Comparison of ENCODE assay signal across 10 cellular contexts in genomic region chr2:37586663-37587409, GRCh38.
A peak's percentile ranks its signal among the peaks of the same experiment; 100 is the strongest.
DNase-seq lines count a peak whose midpoint lies in the region; ATAC-seq, FAIRE-seq and TF ChIP-seq lines count a peak whose summit lies in the region.
"Had no signal": no experiment of that assay in that cellular context is flagged by ENCODE, and none has a peak within 500 bp of the region (broad histone marks: within the 10 kb centered on the region; RNA-seq: fewer than 3 reads in every experiment).

No MANE protein-coding gene starts in this region.

- H3K9me3 ChIP-seq in GM23248 (ENCODE audit: low read depth): no peaks in the 10 kb centered on the region
- H3K9me3 ChIP-seq in SK-N-SH: no peaks in the 10 kb centered on the region
- no peaks in the 10 kb centered on the region for H3K9me3 ChIP-seq in H1 (ENCODE audit: insufficient read depth in 2 of 2, low read depth in 1 of 2, low read length in 1 of 2)
- no peaks in the 10 kb centered on the region for H3K9me3 ChIP-seq in skeletal muscle satellite cell (replicated peaks; ENCODE audit: low read length)

- no peak overlapping the region for H2BK15ac ChIP-seq in H1 (ENCODE audit: low read length)

- TF ChIP-seq CTCF in SK-N-SH (IDR thresholded peaks at IDR 0.05) (no peak), H1 (IDR thresholded peaks at IDR 0.05; ENCODE audit: control extremely low read depth in 1 of 3, insufficient read depth in 1 of 3, low read depth in 1 of 3, low read length in 3 of 3) (no peak)

- no peak overlapping the region for H4K8ac ChIP-seq in H1 (ENCODE audit: extremely low read depth, insufficient read depth, low read length)

- no peak overlapping the region for H4K91ac ChIP-seq in H1 (replicated peaks; ENCODE audit: insufficient read length, low read length)

- H3K9ac ChIP-seq in GM23248 (peak overlapping the region; percentile 17; the same call in 1 of the 2 replicates), SK-N-SH (peak overlapping the region; percentile 44; the same call in 1 of the 2 replicates), H1 (replicated peaks in 1 of 4; ENCODE audit: extremely low read depth in 1 of 4, low read depth in 3 of 4, low read length in 3 of 4) (no peak overlapping the region), skeletal muscle satellite cell (ENCODE audit: low read depth, low read length) (peak overlapping the region; percentile 62)

- peak overlapping the region; percentile 68 for H3K27ac ChIP-seq in GM23248
- H3K27ac ChIP-seq in SK-N-SH (ENCODE audit: low read depth in 2 of 2, low read length in 1 of 2): peak overlapping the region; percentile 73 to 96
- H3K27ac ChIP-seq in H1 (ENCODE audit: low read depth, low read length): no peak overlapping the region

- H2AFZ ChIP-seq in GM23248 (no peak overlapping the region), SK-N-SH (ENCODE audit: low read depth) (no peak overlapping the region; the same call in 1 of the 2 replicates), H1 (ENCODE audit: low read length) (peak overlapping the region; percentile 28; the same call in 1 of the 2 replicates)

- H2BK5ac ChIP-seq in H1 (ENCODE audit: low read depth, low read length): no peak overlapping the region

- POLR2A ChIA-PET in SK-N-SH (lab: Yijun Ruan, JAX): no interaction called here
- POLR2A ChIA-PET in H1 (lab: Charles Lee; ENCODE audit: partially characterized antibody): no interaction called here

- TF ChIP-seq RAD21 in SK-N-SH (IDR thresholded peaks at IDR 0.05; ENCODE audit: low read length) (no peak), H1 (IDR thresholded peaks at IDR 0.05 in 1 of 2, conservative IDR thresholded peaks at IDR 0.05 in 1 of 2; ENCODE audit: low read depth in 2 of 2, low read length in 2 of 2) (no peak)

- H4K20me1 ChIP-seq in GM23248 (ENCODE audit: insufficient read depth) (no peaks in the 10 kb centered on the region), SK-N-SH (ENCODE audit: insufficient read depth) (no peaks in the 10 kb centered on the region), H1 (replicated peaks in 1 of 2; ENCODE audit: control insufficient read depth in 1 of 2, insufficient read depth in 2 of 2, low read length in 2 of 2) (no peaks in the 10 kb centered on the region)

- H3F3A ChIP-seq in GM23248 (ENCODE audit: insufficient read depth) (peaks cover 73% of the 10 kb centered on the region), SK-N-SH (replicated peaks; ENCODE audit: insufficient read depth) (peaks cover 62% of the 10 kb centered on the region)

- DNase-seq in GM23248 (peak; percentile 22), SK-N-SH (no peak), H1 (ENCODE audit: low read depth in 1 of 2, low spot score in 2 of 2) (no peak), posterior cingulate gyrus (no peak), AG20443 (ENCODE audit: low spot score) (no peak), NOMO-1 treated with dmso at 0.1 percent for 144 hours (lab: John Stamatoyannopoulos, UW; ENCODE audit: unreplicated experiment) (no peak)
- DNase-seq: GF-D8, NCI-H1436 treated with DMSO at 0.1 percent for 48 hours had no signal

- intact Hi-C loops in posterior cingulate gyrus (cut with DNase I): no loop called here

- H3K14ac ChIP-seq in H1 (ENCODE audit: insufficient read length): no peak overlapping the region

- H3K23me2 ChIP-seq in H1 (ENCODE audit: low read depth, low read length): no peaks in the 10 kb centered on the region; the same call in 1 of the 2 replicates

- H3K27me3 ChIP-seq in GM23248 (replicated peaks; ENCODE audit: insufficient read depth): no peaks in the 10 kb centered on the region
- H3K27me3 ChIP-seq in SK-N-SH (ENCODE audit: insufficient read depth): no peaks in the 10 kb centered on the region
- H3K27me3 ChIP-seq in H1 (replicated peaks in 1 of 4; ENCODE audit: control insufficient read depth in 3 of 4, extremely low read depth in 1 of 4, insufficient read depth in 3 of 4, low read length in 3 of 4): no peaks in the 10 kb centered on the region
- no peaks in the 10 kb centered on the region for H3K27me3 ChIP-seq in skeletal muscle satellite cell (ENCODE audit: control insufficient read depth, insufficient read depth, low read length)

- in situ Hi-C loops in GM23248 (cut with MboI): no loop called here

- H2AK5ac ChIP-seq in H1 (ENCODE audit: low read depth, low read length): no peak overlapping the region

- CTCF ChIA-PET in SK-N-SH (lab: Yijun Ruan, JAX): interaction anchor here (1.0 to 2.1 kb wide), 8 partner anchors 18 to 290 kb away, joined by 3 to 7 read pairs (median 4); no protein-coding TSS in a partner anchor
- CTCF ChIA-PET in H1 (lab: Charles Lee; ENCODE audit: partially characterized antibody): interaction anchor here (1.3 kb wide), 1 partner anchor 290 kb away, joined by 3 read pairs; no protein-coding TSS in a partner anchor

- H3K56ac ChIP-seq in H1 (replicated peaks; ENCODE audit: insufficient read length, low read depth, low read length): no peak overlapping the region

- H3K79me1 ChIP-seq in H1 (ENCODE audit: low read depth, low read length): no peaks in the 10 kb centered on the region

- H3K4me3 ChIP-seq in GM23248 (no peak overlapping the region), SK-N-SH (ENCODE audit: low read depth in 2 of 2, low read length in 1 of 2) (0 out of 4 replicates have a peak overlapping the region, but pooled peaks of 1 of the 2 experiments have one; percentile 1), H1 (ENCODE audit: extremely low read depth in 1 of 4, insufficient read depth in 2 of 4, low read depth in 3 of 4, low read length in 4 of 4) (no peak overlapping the region), skeletal muscle satellite cell (ENCODE audit: low read length) (no peak overlapping the region)

- no peak overlapping the region for H2BK20ac ChIP-seq in H1 (ENCODE audit: low read length)

- no peak for FAIRE-seq in H1 (lab: Jason Lieb, UNC)

- H3K4ac ChIP-seq in H1 (replicated peaks; ENCODE audit: insufficient read length, low read depth, low read length): no peak overlapping the region

- no peak overlapping the region for H3K23ac ChIP-seq in H1 (ENCODE audit: insufficient read length)

- no peak for TF ChIP-seq POLR2A in H1 (IDR thresholded peaks at IDR 0.05; ENCODE audit: control extremely low read depth in 1 of 2, low read depth in 2 of 2, low read length in 2 of 2)

- H2BK12ac ChIP-seq in H1 (ENCODE audit: low read depth, low read length): no peak overlapping the region

- no peak overlapping the region for H3K18ac ChIP-seq in H1 (ENCODE audit: extremely low read depth, low read length)

- no peak for ATAC-seq in GM21447 (IDR thresholded peaks at IDR 0.05; ENCODE audit: unreplicated experiment)

- WGBS in GM23248 (ENCODE audit: low coverage in 1 of 2, low lambda C conversion rate in 2 of 2, missing lambda C conversion rate in 2 of 2), 2 experiments: 57 to 64% methylated on average over 3 of the region's 3 CpGs
- WGBS in SK-N-SH (ENCODE audit: low lambda C conversion rate): 62% methylated on average over 3 of the region's 3 CpGs
- WGBS in H1 (ENCODE audit: extremely low coverage in 1 of 2, insufficient coverage in 1 of 2, insufficient read length in 1 of 2, insufficient replicate concordance in 2 of 2, low coverage in 1 of 2, low lambda C conversion rate in 2 of 2, missing lambda C conversion rate in 1 of 2), 2 experiments: 79% methylated on average over 3 of the region's 3 CpGs; no CpG with 5 or more reads in 1 of the 2 experiments

- H3K4me2 ChIP-seq in GM23248 (ENCODE audit: unreplicated experiment) (peak overlapping the region; percentile 50), SK-N-SH (peak overlapping the region; percentile 57; the same call in 1 of the 2 replicates), H1 (ENCODE audit: insufficient read depth in 1 of 2, low read depth in 2 of 2, low read length in 2 of 2) (peak overlapping the region in 1 of 2 experiments; percentile 53; a peak in 2 of 4 replicates), skeletal muscle satellite cell (ENCODE audit: low read length) (peak overlapping the region; percentile 40)

- H3K4me1 ChIP-seq in GM23248 (ENCODE audit: insufficient read depth): peaks cover 93% of the 10 kb centered on the region
- peaks cover 22 to 86% of the 10 kb centered on the region in 2 experiments for H3K4me1 ChIP-seq in SK-N-SH (ENCODE audit: control insufficient read depth in 1 of 2, insufficient read depth in 2 of 2, low read depth in 1 of 2, low read length in 1 of 2)
- H3K4me1 ChIP-seq in H1 (replicated peaks in 1 of 4; ENCODE audit: control insufficient read depth in 3 of 4, insufficient read depth in 4 of 4, low read length in 3 of 4): peaks cover 0 to 19% (median 5%) of the 10 kb centered on the region in 4 experiments; a peak in 6 of 7 replicates
- H3K4me1 ChIP-seq in skeletal muscle satellite cell (ENCODE audit: control insufficient read depth, insufficient read depth, low read length): peaks cover 95% of the 10 kb centered on the region

- TF ChIP-seq EP300 in SK-N-SH (IDR thresholded peaks at IDR 0.05; ENCODE audit: borderline replicate concordance in 1 of 2, low read depth in 1 of 2, low read length in 1 of 2) (no peak), H1 (IDR thresholded peaks at IDR 0.05; ENCODE audit: borderline replicate concordance in 1 of 2, low read depth in 2 of 2, low read length in 2 of 2) (no peak)

- no peak overlapping the region for H2BK120ac ChIP-seq in H1 (replicated peaks; ENCODE audit: low read depth, low read length)

- H3K36me3 ChIP-seq in GM23248 (ENCODE audit: low read depth) (no peaks in the 10 kb centered on the region), SK-N-SH (replicated peaks in 1 of 2; ENCODE audit: control insufficient read depth in 1 of 2, insufficient read depth in 2 of 2, low read length in 1 of 2) (no peaks in the 10 kb centered on the region), H1 (ENCODE audit: control insufficient read depth in 2 of 4, insufficient read depth in 4 of 4, low read length in 3 of 4) (no peaks in the 10 kb centered on the region), skeletal muscle satellite cell (ENCODE audit: insufficient read depth, low read length) (no peaks in the 10 kb centered on the region)

- no peaks in the 10 kb centered on the region for H3K9me2 ChIP-seq in GM23248 (ENCODE audit: insufficient read depth)
- no peaks in the 10 kb centered on the region for H3K9me2 ChIP-seq in SK-N-SH

- H3K79me2 ChIP-seq in GM23248 (ENCODE audit: insufficient read depth): no peaks in the 10 kb centered on the region
- no peaks in the 10 kb centered on the region for H3K79me2 ChIP-seq in SK-N-SH (ENCODE audit: insufficient read depth)
- no peaks in the 10 kb centered on the region for H3K79me2 ChIP-seq in H1 (ENCODE audit: control insufficient read depth in 1 of 2, insufficient read depth in 2 of 2, low read length in 2 of 2)

- H4K5ac ChIP-seq in H1 (ENCODE audit: insufficient read length, low read depth, low read length): no peak overlapping the region

TF ChIP-seq in SK-N-SH, 30 proteins besides CTCF, POLR2A, EP300 and RAD21 (continues in another document):
- TF ChIP-seq FOSL2 (IDR thresholded peaks at IDR 0.05; ENCODE audit: borderline replicate concordance, low read depth) (no peak), GABPA (IDR thresholded peaks at IDR 0.05; ENCODE audit: low read depth) (no peak), RFX5 (IDR thresholded peaks at IDR 0.05; ENCODE audit: low read length) (no peak)

TF ChIP-seq in H1, 55 proteins besides CTCF, POLR2A, EP300 and RAD21 (continues in another document):
- no peak for TF ChIP-seq TAF1 (IDR thresholded peaks at IDR 0.05; ENCODE audit: low read depth, low read length)
- no peak for TF ChIP-seq SP4 (IDR thresholded peaks at IDR 0.05; ENCODE audit: low read length)
- TF ChIP-seq CBX5 (IDR thresholded peaks at IDR 0.05; ENCODE audit: low read depth, low read length): no peak

Comparison
In these comparisons a context has a peak if more than half of its experiments do, and no peak if none do; other contexts are left out.
1. H3K9ac ChIP-seq: peak in GM23248 (single experiment), SK-N-SH (single experiment) and skeletal muscle satellite cell (single experiment); none in H1 (0 of 4).